ENCODE assay signal across 11 cellular contexts in the genomic region with DNA sequence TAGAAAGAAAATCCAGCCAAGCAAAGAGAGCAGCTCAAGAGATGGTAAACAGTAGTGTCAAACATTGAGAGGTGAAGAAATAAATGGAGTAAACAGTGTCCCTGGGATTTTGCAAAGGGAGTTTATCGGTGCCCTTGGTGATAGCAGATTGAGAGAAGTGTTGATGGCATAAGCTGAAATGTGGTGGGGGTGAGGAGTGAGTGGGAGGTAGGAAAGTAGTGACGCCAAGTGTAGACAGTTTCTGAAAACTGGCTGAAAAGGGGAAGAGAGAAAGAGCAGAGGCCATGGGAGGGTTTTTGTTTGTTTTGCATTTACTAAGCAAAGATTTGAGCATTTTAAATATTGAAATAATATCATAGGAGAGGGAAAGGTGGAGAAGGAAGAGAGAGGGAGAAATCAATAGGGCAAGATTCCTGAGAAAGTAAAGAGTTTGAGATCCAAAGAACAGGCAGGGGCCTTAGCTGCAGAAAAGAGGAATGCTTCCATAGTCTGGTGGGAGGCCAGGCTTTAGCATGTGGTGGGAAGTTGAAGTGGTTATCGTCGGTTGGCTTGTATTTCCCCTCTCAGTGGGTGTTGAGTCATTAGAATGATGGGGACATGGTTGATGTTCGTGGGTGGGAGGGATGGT. TPM values are rescaled to one million over a fixed set of nuclear protein-coding genes. Genes with fewer than 3 reads are reported as not detected.
DNase-seq lines count a peak whose midpoint lies in the region; ATAC-seq and TF ChIP-seq lines count a peak whose summit lies in the region.
"Had no signal": no experiment of that assay in that cellular context is flagged by ENCODE, and none has a peak within 500 bp of the region (broad histone marks: within the 10 kb centered on the region; RNA-seq: fewer than 3 reads in every experiment).

No MANE protein-coding gene starts in this region.

- H3K4me1 ChIP-seq in PC-9 (replicated peaks; ENCODE audit: insufficient read depth) = no peaks in the 10 kb centered on the region
- H3K4me1 ChIP-seq: A549 had no signal

- intact Hi-C loops in PC-9 (cut with micrococcal nuclease; ENCODE audit: unreplicated experiment) = no loop called here

- POLR2A ChIA-PET in PC-9 (lab: Charles Lee; ENCODE audit: unreplicated experiment) = no interaction called here

- no peaks in the 10 kb centered on the region for H3F3A ChIP-seq in PC-9 (ENCODE audit: insufficient read depth, low read depth)

- H3K9me3 ChIP-seq in PC-9 (ENCODE audit: insufficient read depth, low read depth) = no peaks in the 10 kb centered on the region
- H3K9me3 ChIP-seq: A549 had no signal

- no peak overlapping the region for H3K27ac ChIP-seq in PC-9
- H3K27ac ChIP-seq: A549 had no signal

- ATAC-seq in GM19351 (IDR thresholded peaks at IDR 0.05; ENCODE audit: unreplicated experiment) (peak; percentile 99), HG02938 (IDR thresholded peaks at IDR 0.05; ENCODE audit: unreplicated experiment) (peak; percentile 98)
- ATAC-seq: A549 had no signal

- TF ChIP-seq CTCF in PC-9 (conservative IDR thresholded peaks at IDR 0.05) = no peak

- DNase-seq in Ammon's horn (ENCODE audit: low spot score) = peak; percentile 54
- DNase-seq in MV-4-11 (lab: John Stamatoyannopoulos, UW) = peak; percentile 95
- DNase-seq in NCI-H345 (lab: John Stamatoyannopoulos, UW) = no peak
- no peak for DNase-seq in stimulated activated CD4-positive, alpha-beta T cell treated with anti-CD3 and anti-CD28 coated beads, Interleukin-4, amount 100 ng/mL, for 4 hours
- DNase-seq in T-helper 1 cell = no peak
- DNase-seq in PC-9 = no peak
- DNase-seq: activated naive CD4-positive, alpha-beta T cell treated with anti-CD3 and anti-CD28 coated beads, Interleukin-2, amount 50 U/mL, for 16 hours; NCI-H1436 treated with DMSO at 0.1 percent for 48 hours had no signal

- no peaks in the 10 kb centered on the region for H3K36me3 ChIP-seq in PC-9 (ENCODE audit: low read depth)

- no peaks in the 10 kb centered on the region for H3K9me2 ChIP-seq in PC-9 (ENCODE audit: insufficient read depth)

- no peaks in the 10 kb centered on the region for H3K27me3 ChIP-seq in PC-9 (ENCODE audit: insufficient read depth, low read depth)

- H3K4me3 ChIP-seq in PC-9 = no peak overlapping the region
- H3K4me3 ChIP-seq: A549 had no signal

- no peaks in the 10 kb centered on the region for H3K79me2 ChIP-seq in PC-9 (ENCODE audit: low read depth)

- H3K4me2 ChIP-seq in PC-9 = no peak overlapping the region
- H3K4me2 ChIP-seq: A549 had no signal

- no TSS peak for BruUV-seq in PC-9 (replicated peaks; lab: Mats Ljungman, UMichigan)

- H4K20me1 ChIP-seq in PC-9 (ENCODE audit: insufficient read depth) = no peaks in the 10 kb centered on the region

- H2AFZ ChIP-seq in PC-9 = no peak overlapping the region

- CTCF ChIA-PET in PC-9 (lab: Charles Lee) = no interaction called here

RNA-seq across cellular contexts. Expression of gene RASAL2, which starts 26.9 kb away (rescaled TPM):
- 47.8 and 54.1 TPM in 2 replicates for total RNA-seq in PC-9 (2021)

Comparison
In these comparisons a context has a peak if more than half of its experiments do, and no peak if none do; other contexts are left out.
1. DNase-seq: peak in Ammon's horn (single experiment) and MV-4-11 (single experiment); none in NCI-H345 (single experiment), stimulated activated CD4-positive, alpha-beta T cell treated with anti-CD3 and anti-CD28 coated beads, Interleukin-4, amount 100 ng/mL, for 4 hours (0 of 2), T-helper 1 cell (0 of 5) and PC-9 (0 of 2).